In genomic region chr19:7926727-7927604, GRCh38 we compare ENCODE assay signal across 1 cellular context.
TF ChIP-seq lines count a peak whose summit lies in the region.

No MANE protein-coding gene starts in this region.

TF ChIP-seq in K562, 482 proteins besides CTCF, POLR2A, EP300 and RAD21:
- TF ChIP-seq SREBF2 (CRISPR knock-in tag; IDR thresholded peaks at IDR 0.05) = no peak
- 0 out of 2 replicates have a peak, but pooled peaks have one; percentile 8 for TF ChIP-seq LEF1 (IDR thresholded peaks at IDR 0.05)
- TF ChIP-seq ZNF143 (CRISPR knock-in tag; IDR thresholded peaks at IDR 0.05) = no peak
- peak; percentile 64 for TF ChIP-seq RBFOX2 (IDR thresholded peaks at IDR 0.05; ENCODE audit: low read depth, low read length)
- no peak for TF ChIP-seq FOXA1 (IDR thresholded peaks at IDR 0.05; ENCODE audit: borderline replicate concordance)
- TF ChIP-seq HDAC1 (IDR thresholded peaks at IDR 0.05) = no peak
- TF ChIP-seq TFAP4 (CRISPR knock-in tag; IDR thresholded peaks at IDR 0.05; ENCODE audit: borderline replicate concordance) = peak; percentile 78; the same call in 1 of the 2 replicates
- TF ChIP-seq SUPT5H (IDR thresholded peaks at IDR 0.05) = 0 out of 2 replicates have a peak, but pooled peaks have one; percentile 74
- TF ChIP-seq POLR2G (IDR thresholded peaks at IDR 0.05; ENCODE audit: low read depth, low read length) = peak; percentile 62
- 0 out of 4 replicates have a peak, but pooled peaks of 1 of the 2 experiments have one; percentile 20 for TF ChIP-seq SRF (CRISPR knock-in tag; IDR thresholded peaks at IDR 0.05)
- 0 out of 2 replicates have a peak, but pooled peaks have one; percentile 51 for TF ChIP-seq ZNF740 (CRISPR knock-in tag; IDR thresholded peaks at IDR 0.05)
- no peak for TF ChIP-seq ZNF740 (tag; IDR thresholded peaks at IDR 0.05)
- TF ChIP-seq ERF (CRISPR knock-in tag; IDR thresholded peaks at IDR 0.05) = no peak
- TF ChIP-seq FOXJ2 (tag; IDR thresholded peaks at IDR 0.05) = no peak
- TF ChIP-seq PCBP1 (IDR thresholded peaks at IDR 0.05; ENCODE audit: low read depth, low read length, poor library complexity, severe bottlenecking) = peak; percentile 69
- peak; percentile 94; the same call in 1 of the 2 replicates for TF ChIP-seq POLR2AphosphoS2 (IDR thresholded peaks at IDR 0.05; ENCODE audit: low read length)
- TF ChIP-seq ATF3 (IDR thresholded peaks at IDR 0.05) = 0 out of 2 replicates have a peak, but pooled peaks have one; percentile 11
- no peak for TF ChIP-seq ATF3 (CRISPR knock-in tag; conservative IDR thresholded peaks at IDR 0.05)
- no peak for TF ChIP-seq ARID3B (CRISPR knock-in tag; IDR thresholded peaks at IDR 0.05; ENCODE audit: borderline replicate concordance)
- TF ChIP-seq SOX6 (IDR thresholded peaks at IDR 0.05) = no peak
- peak; percentile 99 for TF ChIP-seq ZBTB33 (CRISPR knock-in tag; IDR thresholded peaks at IDR 0.05)
- TF ChIP-seq ZBTB40 (IDR thresholded peaks at IDR 0.05) = no peak
- TF ChIP-seq ZBTB40 (CRISPR knock-in tag; IDR thresholded peaks at IDR 0.05) = no peak
- TF ChIP-seq CUX1 (CRISPR knock-in tag; IDR thresholded peaks at IDR 0.05) = no peak
